Comparison of ENCODE assay signal across 23 cellular contexts in the genomic region with DNA sequence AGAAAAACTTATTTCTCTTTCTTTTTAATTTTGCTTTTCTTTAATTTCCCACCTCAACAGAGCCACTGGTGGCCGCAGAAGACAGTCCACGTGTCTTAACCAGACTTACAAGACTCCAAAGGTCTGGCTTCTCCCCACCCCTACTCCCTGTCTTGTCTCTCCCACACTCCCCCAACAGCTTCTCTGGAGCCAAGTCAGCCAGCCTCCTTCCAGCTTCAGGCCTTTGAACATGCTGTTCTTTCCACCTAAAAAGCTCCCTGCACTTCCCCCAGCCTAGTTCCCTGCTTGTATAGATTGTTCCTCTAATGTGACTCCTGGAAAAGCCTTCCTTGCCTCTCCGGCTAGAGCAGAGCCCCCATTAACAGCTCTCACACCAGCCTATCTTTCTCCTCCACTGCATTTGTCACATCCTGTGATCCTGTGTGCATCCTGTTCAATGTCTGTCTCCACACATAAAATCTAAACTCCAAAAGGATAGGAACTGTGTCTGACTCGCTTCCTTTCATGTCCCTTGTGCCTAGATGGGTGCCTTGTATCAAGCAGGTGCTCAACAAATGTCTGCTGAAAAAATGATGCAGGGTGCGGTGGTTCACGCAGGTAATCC. TPM values are rescaled to one million over a fixed set of nuclear protein-coding genes. Genes with fewer than 3 reads are reported as not detected.
DNase-seq lines count a peak whose midpoint lies in the region; ATAC-seq and TF ChIP-seq lines count a peak whose summit lies in the region.
"Had no signal": no experiment of that assay in that cellular context is flagged by ENCODE, and none has a peak within 500 bp of the region (broad histone marks: within the 10 kb centered on the region; RNA-seq: fewer than 3 reads in every experiment).

No MANE protein-coding gene starts in this region.

- no peaks in the 10 kb centered on the region for H3K27me3 ChIP-seq in body of pancreas
- no peaks in the 10 kb centered on the region for H3K27me3 ChIP-seq in layer of hippocampus (ENCODE audit: control insufficient read depth, insufficient read depth, low read length)
- H3K27me3 ChIP-seq in PC-9 (ENCODE audit: insufficient read depth, low read depth): no peaks in the 10 kb centered on the region
- H3K27me3 ChIP-seq in SJCRH30: no peaks in the 10 kb centered on the region
- H3K27me3 ChIP-seq in gastrocnemius medialis: no peaks in the 10 kb centered on the region
- H3K27me3 ChIP-seq: brain microvascular endothelial cell, transverse colon had no signal

- no peak overlapping the region for H3K4me3 Mint-ChIP-seq in progenitor cell of endocrine pancreas (ENCODE audit: low read depth)
- H3K4me3 Mint-ChIP-seq: activated naive CD4-positive, alpha-beta T cell treated with anti-CD3 and anti-CD28 coated beads, Interleukin-2, amount 50 U/mL, for 24 hours; activated T-cell treated with anti-CD3 and anti-CD28 coated beads, Interleukin-2, amount 50 U/mL, for 4 hours had no signal

- H3F3A ChIP-seq in PC-9 (ENCODE audit: insufficient read depth, low read depth): no peaks in the 10 kb centered on the region; the same call in 1 of the 2 replicates

- H3K4me1 ChIP-seq in body of pancreas: peaks cover 22% of the 10 kb centered on the region
- H3K4me1 ChIP-seq in PC-9 (replicated peaks; ENCODE audit: insufficient read depth): no peaks in the 10 kb centered on the region
- no peaks in the 10 kb centered on the region for H3K4me1 ChIP-seq in SJCRH30
- H3K4me1 ChIP-seq in gastrocnemius medialis: peaks cover 10% of the 10 kb centered on the region in 2 donors
- H3K4me1 ChIP-seq: parathyroid adenoma, transverse colon had no signal

- peak overlapping the region; percentile 42; the same call in 1 of the 2 replicates for H3K27ac ChIP-seq in SK-N-MC
- H3K27ac ChIP-seq in body of pancreas: peak overlapping the region in 2 of 4 donors; percentile 42 to 67
- H3K27ac ChIP-seq in layer of hippocampus (ENCODE audit: low read depth, low read length): peak overlapping the region; percentile 35
- H3K27ac ChIP-seq in PC-9: no peak overlapping the region
- H3K27ac ChIP-seq in SJCRH30: no peak overlapping the region
- H3K27ac ChIP-seq in gastrocnemius medialis: no peak overlapping the region
- H3K27ac ChIP-seq: brain microvascular endothelial cell, parathyroid adenoma, transverse colon had no signal

- CTCF ChIA-PET in PC-9 (lab: Charles Lee): no interaction called here

- H3K4me1 Mint-ChIP-seq in progenitor cell of endocrine pancreas (ENCODE audit: low read depth): peaks cover 9% of the 10 kb centered on the region
- H3K4me1 Mint-ChIP-seq: activated naive CD4-positive, alpha-beta T cell treated with anti-CD3 and anti-CD28 coated beads, Interleukin-2, amount 50 U/mL, for 24 hours had no signal

- POLR2A ChIA-PET in PC-9 (lab: Charles Lee; ENCODE audit: unreplicated experiment): no interaction called here

- peaks cover 10% of the 10 kb centered on the region; the same call in 1 of the 2 replicates for H3K36me3 ChIP-seq in SK-N-MC (ENCODE audit: insufficient read depth, low read length)
- H3K36me3 ChIP-seq in body of pancreas (replicated peaks in 1 of 2; ENCODE audit: insufficient read depth in 1 of 2, low read depth in 2 of 2): no peaks in the 10 kb centered on the region
- H3K36me3 ChIP-seq in PC-9 (ENCODE audit: low read depth): no peaks in the 10 kb centered on the region; the same call in 1 of the 2 replicates
- H3K36me3 ChIP-seq in SJCRH30: no peaks in the 10 kb centered on the region
- no peaks in the 10 kb centered on the region for H3K36me3 ChIP-seq in gastrocnemius medialis
- H3K36me3 ChIP-seq: brain microvascular endothelial cell, transverse colon had no signal

- no peaks in the 10 kb centered on the region for H3K9me2 ChIP-seq in PC-9 (ENCODE audit: insufficient read depth)

- H3K9me3 ChIP-seq in SK-N-MC (ENCODE audit: low read depth, low read length): no peaks in the 10 kb centered on the region
- no peaks in the 10 kb centered on the region for H3K9me3 ChIP-seq in body of pancreas
- no peaks in the 10 kb centered on the region for H3K9me3 ChIP-seq in PC-9 (ENCODE audit: insufficient read depth, low read depth)
- no peaks in the 10 kb centered on the region for H3K9me3 ChIP-seq in SJCRH30 (replicated peaks)
- H3K9me3 ChIP-seq in gastrocnemius medialis: no peaks in the 10 kb centered on the region
- H3K9me3 ChIP-seq: transverse colon had no signal

- H2AFZ ChIP-seq in PC-9: no peak overlapping the region
- H2AFZ ChIP-seq: parathyroid adenoma had no signal

- intact Hi-C loops in body of pancreas (cut with DNase I): no loop called here
- intact Hi-C loops in PC-9 (cut with micrococcal nuclease; ENCODE audit: unreplicated experiment): no loop called here
- intact Hi-C loops in gastrocnemius medialis (cut with DNase I; ENCODE audit: low total_unique reads): no loop called here

- H3K4me3 ChIP-seq in SK-N-MC (no peak overlapping the region), body of pancreas (no peak overlapping the region), PC-9 (no peak overlapping the region), SJCRH30 (no peak overlapping the region), gastrocnemius medialis (no peak overlapping the region)
- H3K4me3 ChIP-seq: GM12878, transverse colon had no signal

- H3K9me3 Mint-ChIP-seq in progenitor cell of endocrine pancreas (ENCODE audit: low read depth): no peaks in the 10 kb centered on the region
- H3K9me3 Mint-ChIP-seq: activated naive CD4-positive, alpha-beta T cell treated with anti-CD3 and anti-CD28 coated beads, Interleukin-2, amount 50 U/mL, for 24 hours; activated T-cell treated with anti-CD3 and anti-CD28 coated beads, Interleukin-2, amount 50 U/mL, for 4 hours had no signal

- H3K79me2 ChIP-seq in PC-9 (ENCODE audit: low read depth): no peaks in the 10 kb centered on the region
- H3K79me2 ChIP-seq: parathyroid adenoma had no signal

- BruUV-seq in PC-9 (replicated peaks; lab: Mats Ljungman, UMichigan): no TSS peak

- no peak for TF ChIP-seq CTCF in body of pancreas (IDR thresholded peaks at IDR 0.05)
- TF ChIP-seq CTCF in progenitor cell of endocrine pancreas (IDR thresholded peaks at IDR 0.05; ENCODE audit: unreplicated experiment): no peak
- TF ChIP-seq CTCF in PC-9 (conservative IDR thresholded peaks at IDR 0.05): no peak
- no peak for TF ChIP-seq CTCF in gastrocnemius medialis (IDR thresholded peaks at IDR 0.05 in 4 of 5, conservative IDR thresholded peaks at IDR 0.05 in 1 of 5)

- WGBS in body of pancreas, 2 donors: 64 to 67% methylated on average over 5 to 6 of the region's 6 CpGs

- H3K9ac ChIP-seq in SK-N-MC (ENCODE audit: insufficient read length): no peak overlapping the region
- H3K9ac ChIP-seq: parathyroid adenoma had no signal

- DNase-seq in SK-N-MC (ENCODE audit: low read depth, low spot score): no peak
- no peak for DNase-seq in body of pancreas
- no peak for DNase-seq in progenitor cell of endocrine pancreas (ENCODE audit: low spot score, unreplicated experiment)
- no peak for DNase-seq in PC-9
- DNase-seq in SJCRH30: no peak
- DNase-seq in gastrocnemius medialis: no peak
- DNase-seq: activated T-cell treated with anti-CD3 and anti-CD28 coated beads, Interleukin-2, amount 50 U/mL, for 4 hours; brain microvascular endothelial cell; GOT3; KG1; NCI-H2171 treated with DMSO at 0.1 percent for 48 hours; NCI-H526; RPMI8226; stimulated activated CD4-positive, alpha-beta T cell treated with anti-CD3 and anti-CD28 coated beads, Interleukin-1b, Interleukin-23, amount 100 ng/mL, for 48 hours; stimulated activated naive CD4-positive, alpha-beta T cell treated with Interleukin-2 at 50 U/mL for 16 hours; T1000 had no signal

- H3K36me3 Mint-ChIP-seq in progenitor cell of endocrine pancreas (ENCODE audit: insufficient read depth): peaks cover 14% of the 10 kb centered on the region
- H3K36me3 Mint-ChIP-seq: activated naive CD4-positive, alpha-beta T cell treated with anti-CD3 and anti-CD28 coated beads, Interleukin-2, amount 50 U/mL, for 24 hours had no signal

- no peaks in the 10 kb centered on the region for H3K27me3 Mint-ChIP-seq in progenitor cell of endocrine pancreas
- H3K27me3 Mint-ChIP-seq: activated naive CD4-positive, alpha-beta T cell treated with anti-CD3 and anti-CD28 coated beads, Interleukin-2, amount 50 U/mL, for 24 hours had no signal

- peak; percentile 13 for ATAC-seq in body of pancreas
- no peak for ATAC-seq in GM18909 (IDR thresholded peaks at IDR 0.05; ENCODE audit: poor library complexity, unreplicated experiment)
- ATAC-seq in gastrocnemius medialis: no peak
- ATAC-seq: activated CD4-positive, CD25-positive, alpha-beta regulatory T cell treated with anti-CD3 and anti-CD28 coated beads, Interleukin-2, amount 50 U/mL, for 24 hours; activated T-cell treated with anti-CD3 and anti-CD28 coated beads, Interleukin-2, amount 50 U/mL, for 4 hours; GM12878 had no signal

- peak overlapping the region; percentile 65 for H3K27ac Mint-ChIP-seq in progenitor cell of endocrine pancreas
- H3K27ac Mint-ChIP-seq: activated naive CD4-positive, alpha-beta T cell treated with anti-CD3 and anti-CD28 coated beads, Interleukin-2, amount 50 U/mL, for 24 hours had no signal

- TF ChIP-seq POLR2A in body of pancreas (IDR thresholded peaks at IDR 0.05): no peak
- no peak for TF ChIP-seq POLR2A in gastrocnemius medialis (IDR thresholded peaks at IDR 0.05)

- in situ Hi-C loops in gastrocnemius medialis (cut with MboI; ENCODE audit: low sequenced_read_pairs in 4 of 4): no loop called here

- H3K4me2 ChIP-seq in PC-9: no peak overlapping the region

- H4K20me1 ChIP-seq in PC-9 (ENCODE audit: insufficient read depth): no peaks in the 10 kb centered on the region

RNA-seq across cellular contexts. Expression of gene DYNLL1, which starts 7.8 kb away (rescaled TPM):
- total RNA-seq in body of pancreas: 100 to 1,000 TPM in 1 of 2 donors, 10 to 100 TPM in 1; 48.5 to 143 TPM
- total RNA-seq in progenitor cell of endocrine pancreas: 356 and 386 TPM in 2 replicates
- 251 and 340 TPM in 2 replicates for total RNA-seq in PC-9 (2021)
- 446 and 452 TPM in 2 replicates for total RNA-seq in SJCRH30 (2014; rRNA removed; shearing (Covaris generic))
- total RNA-seq in gastrocnemius medialis: 10 to 100 TPM; 16.7 to 45.0 (median 32.6) TPM

RNA-seq across cellular contexts. Expression of gene SRSF9, which starts 18.6 kb away (rescaled TPM):
- total RNA-seq in body of pancreas (10 to 100 TPM; 86.0 to 93.9 TPM), progenitor cell of endocrine pancreas (282 and 286 TPM in 2 replicates), PC-9 (2021) (231 and 253 TPM in 2 replicates), gastrocnemius medialis (10 to 100 TPM; 13.5 to 18.6 (median 16.0) TPM)
- 120 and 136 TPM in 2 replicates for total RNA-seq in SJCRH30 (2014; rRNA removed; shearing (Covaris generic))

RNA-seq across cellular contexts. Expression of gene COQ5, which starts 40.8 kb away (rescaled TPM):
- total RNA-seq in body of pancreas (10 to 100 TPM in 1 of 2 donors, 1 to 10 TPM in 1; 9.6 to 24.1 TPM), progenitor cell of endocrine pancreas (33.3 and 36.2 TPM in 2 replicates), PC-9 (2021) (30.4 and 32.2 TPM in 2 replicates), gastrocnemius medialis (10 to 100 TPM; 34.5 to 47.3 (median 39.2) TPM)
- 30.3 and 34.2 TPM in 2 replicates for total RNA-seq in SJCRH30 (2014; rRNA removed; shearing (Covaris generic))

RNA-seq across cellular contexts. Expression of gene GATC, which starts 41.9 kb away (rescaled TPM):
- total RNA-seq in body of pancreas (10 to 100 TPM; 16.9 to 24.1 TPM), progenitor cell of endocrine pancreas (28.0 and 30.9 TPM in 2 replicates), PC-9 (2021) (24.3 and 40.2 TPM in 2 replicates), gastrocnemius medialis (10 to 100 TPM; 14.5 to 20.7 (median 18.4) TPM)
- 29.8 and 31.4 TPM in 2 replicates for total RNA-seq in SJCRH30 (2014; rRNA removed; shearing (Covaris generic))

RNA-seq across cellular contexts. Expression of gene TRIAP1, which starts 42.0 kb away (rescaled TPM):
- total RNA-seq in body of pancreas: 10 to 100 TPM in 1 of 2 donors, 1 to 10 TPM in 1; 2.3 to 11.2 TPM
- total RNA-seq in progenitor cell of endocrine pancreas: 32.4 and 33.5 TPM in 2 replicates
- total RNA-seq in PC-9 (2021): 23.5 and 27.5 TPM in 2 replicates
- total RNA-seq in SJCRH30 (2014; rRNA removed; shearing (Covaris generic)): 43.4 and 45.5 TPM in 2 replicates
- 10 to 100 TPM; 14.4 to 33.7 (median 28.0) TPM for total RNA-seq in gastrocnemius medialis

Comparison
In these comparisons a context has a peak if more than half of its experiments do, and no peak if none do; other contexts are left out.
1. H3K27ac ChIP-seq: peak in SK-N-MC (single experiment) and layer of hippocampus (single experiment); none in PC-9 (single experiment), SJCRH30 (single experiment) and gastrocnemius medialis (0 of 4).